8 cellular contexts compared by ENCODE assay signal in genomic region chr15:90956551-90957104, GRCh38. TPM values are rescaled to one million over a fixed set of nuclear protein-coding genes. Genes with fewer than 3 reads are reported as not detected.
DNase-seq lines count a peak whose midpoint lies in the region; ATAC-seq, FAIRE-seq and TF ChIP-seq lines count a peak whose summit lies in the region.

No MANE protein-coding gene starts in this region.

- TF ChIP-seq CTCF in GM13976 (IDR thresholded peaks at IDR 0.05; ENCODE audit: borderline replicate concordance, control extremely low read depth, extremely low read depth, insufficient read depth, missing control alignments): peak; percentile 71
- peak; percentile 84 for TF ChIP-seq CTCF in kidney (IDR thresholded peaks at IDR 0.05; ENCODE audit: borderline replicate concordance, extremely low read depth, insufficient read depth)

- no peak for FAIRE-seq in kidney (lab: Jason Lieb, UNC)

- peak overlapping the region; percentile 17 to 58 for H3K9ac ChIP-seq in kidney (ENCODE audit: low read length in 2 of 2)

- peak overlapping the region in 1 of 2 donors; percentile 60 for H3K4me3 ChIP-seq in kidney (ENCODE audit: low read length in 2 of 2)

- in situ Hi-C loops in GM13976 (cut with MboI; ENCODE audit: low sequenced_read_pairs, unreplicated experiment): no loop called here

- DNase-seq in GM13976 (ENCODE audit: low spot score): peak; percentile 87
- DNase-seq in NCI-H187 treated with DMSO at 0.1 percent for 48 hours (lab: John Stamatoyannopoulos, UW): peak; percentile 5
- peak; percentile 58 for DNase-seq in activated CD4-positive, CD25-positive, alpha-beta regulatory T cell treated with anti-CD3 and anti-CD28 coated beads, Interleukin-2, amount 50 U/mL, for 72 hours
- DNase-seq in cerebellum (ENCODE audit: low spot score): peak; percentile 87
- DNase-seq in kidney: peak; percentile 90
- DNase-seq in stimulated activated CD4-positive, alpha-beta T cell treated with anti-CD3 and anti-CD28 coated beads, Interleukin-15, amount 100 ng/mL, for 1 hour (ENCODE audit: low read depth in 1 of 2, low spot score in 1 of 2): peak; percentile 48 to 51

- no peaks in the 10 kb centered on the region for H3K9me3 ChIP-seq in kidney (ENCODE audit: control insufficient read depth in 1 of 2, low read length in 2 of 2)

- H3K4me1 ChIP-seq in kidney (ENCODE audit: control insufficient read depth in 1 of 2, insufficient read depth in 1 of 2, low read depth in 1 of 2, low read length in 2 of 2): peaks cover 5 to 12% of the 10 kb centered on the region in 2 donors

- ATAC-seq in GM18861 (IDR thresholded peaks at IDR 0.05; ENCODE audit: unreplicated experiment): no peak
- no peak for ATAC-seq in HG03565 (IDR thresholded peaks at IDR 0.05; ENCODE audit: unreplicated experiment)

- intact Hi-C loops in kidney (cut with DNase I): no loop called here

- H3K36me3 ChIP-seq in kidney (ENCODE audit: control insufficient read depth in 1 of 2, insufficient read depth in 2 of 2, low read length in 2 of 2): peaks cover 3 to 11% of the 10 kb centered on the region in 2 donors

- H3K27ac ChIP-seq in kidney (ENCODE audit: low read depth in 2 of 2, low read length in 2 of 2): no peak overlapping the region

RNA-seq across cellular contexts. Expression of gene RCCD1, which starts 1.9 kb away (rescaled TPM):
- total RNA-seq in cerebellum (18.1 TPM), kidney (11.6 TPM)
- polyA plus RNA-seq in kidney (ENCODE audit: insufficient read depth, low read depth, low replicate concordance): 11.6 TPM

RNA-seq across cellular contexts. Expression of gene UNC45A, which starts 21.5 kb away (rescaled TPM):
- 39.0 TPM for total RNA-seq in cerebellum
- total RNA-seq in kidney: 62.8 TPM
- polyA plus RNA-seq in kidney (ENCODE audit: insufficient read depth, low read depth, low replicate concordance): 48.9 TPM

RNA-seq across cellular contexts. Expression of gene HDDC3, which starts 24.3 kb away (rescaled TPM):
- total RNA-seq in cerebellum (8.5 TPM), kidney (15.5 TPM)
- 47.3 TPM for polyA plus RNA-seq in kidney (ENCODE audit: insufficient read depth, low read depth, low replicate concordance)

RNA-seq across cellular contexts. Expression of gene PRC1, which starts 37.7 kb away (rescaled TPM):
- total RNA-seq in cerebellum (43.1 TPM), kidney (6.6 TPM)
- 3.4 TPM for polyA plus RNA-seq in kidney (ENCODE audit: insufficient read depth, low read depth, low replicate concordance)

RNA-seq across cellular contexts. Expression of gene MAN2A2, which starts 53.5 kb away (rescaled TPM):
- total RNA-seq in cerebellum: 51.9 TPM
- total RNA-seq in kidney: 56.3 TPM
- polyA plus RNA-seq in kidney (ENCODE audit: insufficient read depth, low read depth, low replicate concordance): 11.4 TPM

Comparison
In these comparisons a context has a peak if more than half of its experiments do, and no peak if none do; other contexts are left out.
1. DNase-seq: peak in every context shown above with its lines; median percentile 90 in kidney; 87 in GM13976; 87 in cerebellum; 58 in activated CD4-positive, CD25-positive, alpha-beta regulatory T cell treated with anti-CD3 and anti-CD28 coated beads, Interleukin-2, amount 50 U/mL, for 72 hours; 50 in stimulated activated CD4-positive, alpha-beta T cell treated with anti-CD3 and anti-CD28 coated beads, Interleukin-15, amount 100 ng/mL, for 1 hour; 5 in NCI-H187 treated with DMSO at 0.1 percent for 48 hours.